8 cellular contexts compared by ENCODE assay signal in the genomic region with DNA sequence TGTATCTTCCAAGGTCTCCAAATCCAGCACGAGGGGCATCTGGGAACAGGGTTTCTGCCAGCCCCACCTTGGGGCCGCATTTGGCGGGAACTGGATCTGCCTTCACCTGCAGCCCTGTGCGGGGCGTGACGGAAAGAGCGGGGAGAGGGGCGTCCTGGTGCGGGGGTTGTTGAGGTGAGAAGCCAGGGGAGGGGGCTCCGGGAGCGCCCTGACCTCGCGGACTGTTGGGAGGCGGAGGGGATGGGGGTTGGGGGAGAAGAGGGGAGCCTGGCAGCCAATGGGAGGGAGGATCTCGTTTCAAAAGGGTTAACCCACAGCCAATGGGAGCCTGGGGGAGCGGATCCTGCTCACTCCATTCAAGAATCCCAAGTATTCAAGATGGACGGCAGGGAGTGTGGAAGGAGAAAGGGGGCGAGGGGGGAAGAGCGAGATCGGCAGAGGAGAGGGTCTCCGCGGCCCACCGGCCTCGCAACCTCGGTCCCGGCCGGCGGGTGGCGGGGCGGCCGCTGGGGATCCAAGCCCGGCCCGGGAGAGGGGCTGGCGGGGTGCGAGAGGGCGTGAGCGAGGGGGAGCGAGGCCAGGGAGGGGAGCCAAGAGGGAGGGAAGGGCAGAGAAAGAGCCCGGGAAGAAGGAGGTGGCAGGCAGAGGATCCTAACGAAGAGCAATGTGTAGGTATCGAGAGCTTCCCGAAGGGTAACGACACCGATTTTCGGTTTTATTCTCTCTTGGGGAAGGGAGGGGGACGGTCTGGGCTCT. TPM values are rescaled to one million over a fixed set of nuclear protein-coding genes. Genes with fewer than 3 reads are reported as not detected.
DNase-seq lines count a peak whose midpoint lies in the region; ATAC-seq and TF ChIP-seq lines count a peak whose summit lies in the region.

No MANE protein-coding gene starts in this region.

- peaks cover 23% of the 10 kb centered on the region for H3K27me3 Mint-ChIP-seq in endothelial cell (ENCODE audit: unreplicated experiment)

- H3K9me3 Mint-ChIP-seq in endothelial cell (ENCODE audit: unreplicated experiment), result no peaks in the 10 kb centered on the region

- peak; percentile 99 for DNase-seq in GM03348 (ENCODE audit: low spot score)
- peak; percentile 100 for DNase-seq in HuH-7 (ENCODE audit: low spot score)
- DNase-seq in SK-N-MC (ENCODE audit: low read depth, low spot score), result no peak
- peak; percentile 73 for DNase-seq in endothelial cell (ENCODE audit: low spot score)
- DNase-seq in lung microvascular endothelial cell (ENCODE audit: low read depth in 2 of 2), result peak; percentile 77 to 80
- DNase-seq in substantia nigra (lab: John Stamatoyannopoulos, UW), result peak in 30 of 49 donors; percentile 9 to 84 (median 45)
- no peak for DNase-seq in SKM-1 (lab: John Stamatoyannopoulos, UW; ENCODE audit: unreplicated experiment)

- 0 out of 2 replicates have a peak, but pooled peaks cover 3% of the 10 kb centered on the region for H3K36me3 ChIP-seq in SK-N-MC (ENCODE audit: insufficient read depth, low read length)

- H3K4me1 Mint-ChIP-seq in endothelial cell (ENCODE audit: unreplicated experiment), result peaks cover 45% of the 10 kb centered on the region

- peaks cover 14% of the 10 kb centered on the region for H3K36me3 Mint-ChIP-seq in endothelial cell (ENCODE audit: low read depth, unreplicated experiment)

- H3K27ac Mint-ChIP-seq in endothelial cell (ENCODE audit: unreplicated experiment), result peak overlapping the region; percentile 99

- no peak for ATAC-seq in HG02840 (IDR thresholded peaks at IDR 0.05; ENCODE audit: low FRiP score, unreplicated experiment)

- peak overlapping the region; percentile 97 for H3K4me3 ChIP-seq in SK-N-MC

- H3K27ac ChIP-seq in SK-N-MC (peak overlapping the region; percentile 93), substantia nigra (ENCODE audit: low read depth, low read length, poor library complexity, severe bottlenecking) (no peak overlapping the region)

- no peaks in the 10 kb centered on the region for H3K9me3 ChIP-seq in SK-N-MC (ENCODE audit: low read depth, low read length)

- H3K9ac ChIP-seq in SK-N-MC (ENCODE audit: insufficient read length), result peak overlapping the region; percentile 95

- peak overlapping the region; percentile 100 for H3K4me3 Mint-ChIP-seq in endothelial cell (ENCODE audit: unreplicated experiment)

- TF ChIP-seq CTCF in endothelial cell (IDR thresholded peaks at IDR 0.05; ENCODE audit: unreplicated experiment), result no peak

RNA-seq across cellular contexts. Expression of a gene that starts 11.5 kb away (rescaled TPM):
- total RNA-seq in endothelial cell (ENCODE audit: unreplicated experiment) (not detected), lung microvascular endothelial cell (under 0.01 TPM in 2 replicates)

RNA-seq across cellular contexts. Expression of a gene that starts 19.4 kb away (rescaled TPM):
- total RNA-seq in endothelial cell (ENCODE audit: unreplicated experiment) (31.1 TPM), lung microvascular endothelial cell (14.6 and 19.0 TPM in 2 replicates)

RNA-seq across cellular contexts. Expression of a gene that starts 29.7 kb away (rescaled TPM):
- total RNA-seq in endothelial cell (ENCODE audit: unreplicated experiment), result 78.3 TPM
- 25.1 and 35.7 TPM in 2 replicates for total RNA-seq in lung microvascular endothelial cell

RNA-seq across cellular contexts. Expression of a gene that starts 40.7 kb away (rescaled TPM):
- 347 TPM for total RNA-seq in endothelial cell (ENCODE audit: unreplicated experiment)
- 0.40 TPM in 1 of 2 replicates, not detected in the other for total RNA-seq in lung microvascular endothelial cell

Comparison
In these comparisons a context has a peak if more than half of its experiments do, and no peak if none do; other contexts are left out.
1. DNase-seq: peak in GM03348 (single experiment), HuH-7 (single experiment), endothelial cell (single experiment), lung microvascular endothelial cell (2 of 2) and substantia nigra (30 of 49); none in SK-N-MC (single experiment) and SKM-1 (single experiment).